19 cellular contexts compared by ENCODE assay signal in genomic region chr2:148530350-148530749, GRCh38.
"Had no signal": no experiment of that assay in that cellular context is flagged by ENCODE, and none has a peak within 500 bp of the region (broad histone marks: within the 10 kb centered on the region; RNA-seq: fewer than 3 reads in every experiment).

No MANE protein-coding gene starts in this region.

- H3K27me3 ChIP-seq: foreskin keratinocyte, SJSA1, upper lobe of right lung had no signal

- H3K36me3 ChIP-seq: SJSA1, thoracic aorta, upper lobe of right lung had no signal

- H3K4me3 Mint-ChIP-seq: activated CD4-positive, alpha-beta T cell treated with anti-CD3 and anti-CD28 coated beads, Interleukin-2, amount 10 ng/mL, durations not matched to agents 7 days and 5 days; activated CD8-positive, alpha-beta T cell treated with anti-CD3 and anti-CD28 coated beads, Interleukin-2, amount 10 ng/mL, durations not matched to agents 7 days and 5 days; brain; endodermal cell; mesothelial cell of epicardium; nephron progenitor cell; stimulated activated effector memory CD8-positive, alpha-beta T cell treated with anti-CD3 and anti-CD28 coated beads, Interleukin-12 subunit alpha, Interleukin-12 subunit beta, amount 100 ng/mL, for 72 hours had no signal

- H3K4me3 ChIP-seq: dorsolateral prefrontal cortex, SJSA1, thoracic aorta, upper lobe of right lung had no signal

- H3K4me1 ChIP-seq: foreskin keratinocyte, SJSA1, upper lobe of right lung had no signal

- ATAC-seq: activated CD8-positive, alpha-beta T cell treated with anti-CD3 and anti-CD28 coated beads, Interleukin-2, amount 10 ng/mL, durations not matched to agents 7 days and 5 days; foreskin keratinocyte; stimulated activated effector memory CD8-positive, alpha-beta T cell treated with anti-CD3 and anti-CD28 coated beads, Interleukin-12 subunit alpha, Interleukin-12 subunit beta, amount 100 ng/mL, for 72 hours; upper lobe of right lung had no signal

- H3K9me3 Mint-ChIP-seq: brain; endodermal cell; mesothelial cell of epicardium; nephron progenitor cell; stimulated activated effector memory CD8-positive, alpha-beta T cell treated with anti-CD3 and anti-CD28 coated beads, Interleukin-12 subunit alpha, Interleukin-12 subunit beta, amount 100 ng/mL, for 72 hours had no signal

- H3K36me3 Mint-ChIP-seq: brain; mesothelial cell of epicardium; stimulated activated effector memory CD8-positive, alpha-beta T cell treated with anti-CD3 and anti-CD28 coated beads, Interleukin-12 subunit alpha, Interleukin-12 subunit beta, amount 100 ng/mL, for 72 hours had no signal

- H3K27ac ChIP-seq: dorsolateral prefrontal cortex, epithelial cell of prostate, foreskin keratinocyte, SJSA1, thoracic aorta, upper lobe of right lung had no signal

- H3K27me3 Mint-ChIP-seq: activated CD4-positive, alpha-beta T cell treated with anti-CD3 and anti-CD28 coated beads, Interleukin-2, amount 10 ng/mL, durations not matched to agents 7 days and 5 days had no signal

- H3K9me3 ChIP-seq: SJSA1, thoracic aorta, upper lobe of right lung had no signal

- H3K27ac Mint-ChIP-seq: endodermal cell; mesothelial cell of epicardium; nephron progenitor cell; stimulated activated effector memory CD8-positive, alpha-beta T cell treated with anti-CD3 and anti-CD28 coated beads, Interleukin-12 subunit alpha, Interleukin-12 subunit beta, amount 100 ng/mL, for 72 hours had no signal

- DNase-seq: activated CD4-positive, alpha-beta T cell treated with anti-CD3 and anti-CD28 coated beads, Interleukin-2, amount 10 ng/mL, durations not matched to agents 7 days and 5 days; activated CD8-positive, alpha-beta T cell treated with anti-CD3 and anti-CD28 coated beads, Interleukin-2, amount 10 ng/mL, durations not matched to agents 7 days and 5 days; activated gamma-delta T cell; caudate nucleus; dorsolateral prefrontal cortex; foreskin keratinocyte; hippocampal formation; nephron progenitor cell; nucleus accumbens; stimulated activated CD4-positive, alpha-beta T cell treated with anti-CD3 and anti-CD28 coated beads, Interleukin-2, amount 100 ng/mL, for 48 hours; T1000; upper lobe of right lung had no signal
